ENCODE assay signal across 12 cellular contexts in the genomic region with DNA sequence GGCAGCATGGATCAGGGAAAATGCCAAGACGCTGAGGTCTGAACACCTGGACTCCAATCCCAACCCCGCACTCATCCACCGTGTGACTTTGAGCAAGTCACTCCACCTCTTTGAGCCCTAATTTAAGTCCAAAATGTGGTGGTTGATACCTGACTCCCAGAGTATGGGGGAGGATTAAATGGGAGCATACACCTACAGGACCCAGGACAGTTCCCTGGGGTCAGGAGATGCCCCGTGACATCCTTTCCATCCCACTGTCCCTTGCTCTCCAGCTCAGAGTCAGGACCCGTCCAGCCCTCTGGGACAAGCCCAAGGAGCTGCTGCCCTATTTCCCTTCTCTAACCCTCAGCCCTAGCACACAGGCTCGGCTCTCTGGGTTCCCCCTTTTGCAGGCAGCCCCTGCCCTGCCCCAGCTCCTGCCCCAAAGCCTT.
"Had no signal": no experiment of that assay in that cellular context is flagged by ENCODE, and none has a peak within 500 bp of the region (broad histone marks: within the 10 kb centered on the region; RNA-seq: fewer than 3 reads in every experiment).

No MANE protein-coding gene starts in this region.

- H3K36me3 ChIP-seq: cardiac muscle cell, tibial nerve, WERI-Rb-1 had no signal

- H3K27ac ChIP-seq: cardiac muscle cell, epithelial cell of prostate, foreskin keratinocyte, tibial nerve, WERI-Rb-1 had no signal

- H3K4me3 ChIP-seq: cardiac muscle cell, lung, tibial nerve had no signal

- DNase-seq: activated CD4-positive, alpha-beta T cell treated with anti-CD3 and anti-CD28 coated beads for 1 hour; amygdala; hypothalamus; nucleus accumbens; stimulated activated CD4-positive, alpha-beta T cell treated with anti-CD3 and anti-CD28 coated beads, Interleukin-2, amount 100 ng/mL, for 24 hours; stimulated activated naive CD4-positive, alpha-beta T cell treated with Interleukin-2 at 50 U/mL for 16 hours; WERI-Rb-1 had no signal

- H3K9me3 ChIP-seq: tibial nerve had no signal

- ATAC-seq: foreskin keratinocyte had no signal

- H3K27me3 ChIP-seq: cardiac muscle cell, tibial nerve had no signal

- H3K4me1 ChIP-seq: foreskin keratinocyte, tibial nerve had no signal
